In the genomic region with DNA sequence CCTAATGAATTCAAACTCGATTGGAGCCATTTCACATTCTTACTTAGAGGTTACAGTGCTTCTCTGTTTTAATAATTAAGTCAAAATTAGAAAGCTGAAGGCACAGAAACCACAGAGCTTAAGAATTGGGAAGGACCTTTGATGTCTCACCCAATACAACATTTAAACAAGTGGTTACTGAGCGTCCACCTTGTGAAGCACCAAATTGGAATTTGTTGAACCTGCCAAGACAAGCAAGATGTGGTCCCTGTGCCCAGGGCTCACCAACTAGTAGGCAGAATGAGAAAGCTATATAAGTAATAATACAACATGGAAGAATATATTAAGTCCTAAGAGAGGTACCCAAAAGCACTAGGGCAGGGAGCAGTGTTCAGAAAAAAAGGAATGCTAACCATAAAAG, we compare ENCODE assay signal across 2 cellular contexts.
A peak's percentile ranks its signal among the peaks of the same experiment; 100 is the strongest.
TF ChIP-seq lines count a peak whose summit lies in the region.

No MANE protein-coding gene starts in this region.

TF ChIP-seq in SK-N-SH, 30 proteins besides CTCF, POLR2A, EP300 and RAD21:
- TF ChIP-seq MAX (IDR thresholded peaks at IDR 0.05; ENCODE audit: low read depth) (no peak; the same call in 1 of the 2 replicates), JUND (IDR thresholded peaks at IDR 0.05) (peak; percentile 27; the same call in 1 of the 2 replicates), MEF2A (IDR thresholded peaks at IDR 0.05; ENCODE audit: borderline replicate concordance, low read depth) (peak; percentile 23; the same call in 1 of the 2 replicates), EZH2phosphoT487 (IDR thresholded peaks at IDR 0.05; ENCODE audit: borderline replicate concordance, low read depth) (no peak), TEAD4 (IDR thresholded peaks at IDR 0.05; ENCODE audit: borderline replicate concordance, insufficient read depth) (no peak), FOXJ3 (CRISPR knock-in tag; IDR thresholded peaks at IDR 0.05) (no peak), NFIC (IDR thresholded peaks at IDR 0.05; ENCODE audit: borderline replicate concordance) (peak; percentile 80), RXRA (IDR thresholded peaks at IDR 0.05; ENCODE audit: borderline replicate concordance, low read depth) (peak; percentile 15; the same call in 1 of the 2 replicates), TCF12 (IDR thresholded peaks at IDR 0.05) (peak; percentile 69), FOSL2 (IDR thresholded peaks at IDR 0.05; ENCODE audit: borderline replicate concordance, low read depth) (peak; percentile 58; the same call in 1 of the 2 replicates), GABPA (IDR thresholded peaks at IDR 0.05; ENCODE audit: low read depth) (no peak), FOXM1 (IDR thresholded peaks at IDR 0.05; ENCODE audit: low read depth) (no peak)
- TF ChIP-seq, protein P1, sequence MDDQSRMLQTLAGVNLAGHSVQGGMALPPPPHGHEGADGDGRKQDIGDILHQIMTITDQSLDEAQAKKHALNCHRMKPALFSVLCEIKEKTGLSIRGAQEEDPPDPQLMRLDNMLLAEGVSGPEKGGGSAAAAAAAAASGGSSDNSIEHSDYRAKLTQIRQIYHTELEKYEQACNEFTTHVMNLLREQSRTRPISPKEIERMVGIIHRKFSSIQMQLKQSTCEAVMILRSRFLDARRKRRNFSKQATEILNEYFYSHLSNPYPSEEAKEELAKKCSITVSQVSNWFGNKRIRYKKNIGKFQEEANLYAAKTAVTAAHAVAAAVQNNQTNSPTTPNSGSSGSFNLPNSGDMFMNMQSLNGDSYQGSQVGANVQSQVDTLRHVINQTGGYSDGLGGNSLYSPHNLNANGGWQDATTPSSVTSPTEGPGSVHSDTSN (IDR thresholded peaks at IDR 0.05), result 0 out of 2 replicates have a peak, but pooled peaks have one; percentile 14
- TF ChIP-seq, protein P2, sequence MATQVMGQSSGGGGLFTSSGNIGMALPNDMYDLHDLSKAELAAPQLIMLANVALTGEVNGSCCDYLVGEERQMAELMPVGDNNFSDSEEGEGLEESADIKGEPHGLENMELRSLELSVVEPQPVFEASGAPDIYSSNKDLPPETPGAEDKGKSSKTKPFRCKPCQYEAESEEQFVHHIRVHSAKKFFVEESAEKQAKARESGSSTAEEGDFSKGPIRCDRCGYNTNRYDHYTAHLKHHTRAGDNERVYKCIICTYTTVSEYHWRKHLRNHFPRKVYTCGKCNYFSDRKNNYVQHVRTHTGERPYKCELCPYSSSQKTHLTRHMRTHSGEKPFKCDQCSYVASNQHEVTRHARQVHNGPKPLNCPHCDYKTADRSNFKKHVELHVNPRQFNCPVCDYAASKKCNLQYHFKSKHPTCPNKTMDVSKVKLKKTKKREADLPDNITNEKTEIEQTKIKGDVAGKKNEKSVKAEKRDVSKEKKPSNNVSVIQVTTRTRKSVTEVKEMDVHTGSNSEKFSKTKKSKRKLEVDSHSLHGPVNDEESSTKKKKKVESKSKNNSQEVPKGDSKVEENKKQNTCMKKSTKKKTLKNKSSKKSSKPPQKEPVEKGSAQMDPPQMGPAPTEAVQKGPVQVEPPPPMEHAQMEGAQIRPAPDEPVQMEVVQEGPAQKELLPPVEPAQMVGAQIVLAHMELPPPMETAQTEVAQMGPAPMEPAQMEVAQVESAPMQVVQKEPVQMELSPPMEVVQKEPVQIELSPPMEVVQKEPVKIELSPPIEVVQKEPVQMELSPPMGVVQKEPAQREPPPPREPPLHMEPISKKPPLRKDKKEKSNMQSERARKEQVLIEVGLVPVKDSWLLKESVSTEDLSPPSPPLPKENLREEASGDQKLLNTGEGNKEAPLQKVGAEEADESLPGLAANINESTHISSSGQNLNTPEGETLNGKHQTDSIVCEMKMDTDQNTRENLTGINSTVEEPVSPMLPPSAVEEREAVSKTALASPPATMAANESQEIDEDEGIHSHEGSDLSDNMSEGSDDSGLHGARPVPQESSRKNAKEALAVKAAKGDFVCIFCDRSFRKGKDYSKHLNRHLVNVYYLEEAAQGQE (IDR thresholded peaks at IDR 0.05; ENCODE audit: low read depth, low read length), result no peak

TF ChIP-seq in SK-N-SH treated with all-trans-retinoic acid at 6 μM for 48 hours, 23 proteins besides CTCF, POLR2A, EP300 and RAD21:
- TF ChIP-seq, protein P3, sequence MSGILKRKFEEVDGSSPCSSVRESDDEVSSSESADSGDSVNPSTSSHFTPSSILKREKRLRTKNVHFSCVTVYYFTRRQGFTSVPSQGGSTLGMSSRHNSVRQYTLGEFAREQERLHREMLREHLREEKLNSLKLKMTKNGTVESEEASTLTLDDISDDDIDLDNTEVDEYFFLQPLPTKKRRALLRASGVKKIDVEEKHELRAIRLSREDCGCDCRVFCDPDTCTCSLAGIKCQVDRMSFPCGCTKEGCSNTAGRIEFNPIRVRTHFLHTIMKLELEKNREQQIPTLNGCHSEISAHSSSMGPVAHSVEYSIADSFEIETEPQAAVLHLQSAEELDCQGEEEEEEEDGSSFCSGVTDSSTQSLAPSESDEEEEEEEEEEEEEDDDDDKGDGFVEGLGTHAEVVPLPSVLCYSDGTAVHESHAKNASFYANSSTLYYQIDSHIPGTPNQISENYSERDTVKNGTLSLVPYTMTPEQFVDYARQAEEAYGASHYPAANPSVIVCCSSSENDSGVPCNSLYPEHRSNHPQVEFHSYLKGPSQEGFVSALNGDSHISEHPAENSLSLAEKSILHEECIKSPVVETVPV (CRISPR knock-in tag; IDR thresholded peaks at IDR 0.05), result no peak
- TF ChIP-seq CREB5 (CRISPR knock-in tag; IDR thresholded peaks at IDR 0.05; ENCODE audit: low read depth) (no peak), ZNF8 (CRISPR knock-in tag; IDR thresholded peaks at IDR 0.05) (no peak), SNAI2 (CRISPR knock-in tag; IDR thresholded peaks at IDR 0.05) (no peak), ZC3H10 (CRISPR knock-in tag; IDR thresholded peaks at IDR 0.05) (no peak), RARB (CRISPR knock-in tag; IDR thresholded peaks at IDR 0.05) (no peak), TOX (CRISPR knock-in tag; IDR thresholded peaks at IDR 0.05; ENCODE audit: borderline replicate concordance) (no peak), ZFP3 (CRISPR knock-in tag; IDR thresholded peaks at IDR 0.05) (no peak), ZNF565 (CRISPR knock-in tag; conservative IDR thresholded peaks at IDR 0.05; ENCODE audit: low read depth) (no peak), BACH2 (CRISPR knock-in tag; IDR thresholded peaks at IDR 0.05; ENCODE audit: borderline replicate concordance) (no peak), PPARA (CRISPR knock-in tag; IDR thresholded peaks at IDR 0.05; ENCODE audit: borderline replicate concordance) (no peak), ISL1 (CRISPR knock-in tag; IDR thresholded peaks at IDR 0.05) (no peak), GLIS3 (CRISPR knock-in tag; IDR thresholded peaks at IDR 0.05) (no peak), OSR1 (CRISPR knock-in tag; IDR thresholded peaks at IDR 0.05) (no peak), ARNTL (CRISPR knock-in tag; IDR thresholded peaks at IDR 0.05; ENCODE audit: borderline replicate concordance, low read depth) (no peak), TCF4 (CRISPR knock-in tag; IDR thresholded peaks at IDR 0.05; ENCODE audit: borderline replicate concordance) (no peak)
- TF ChIP-seq, protein P4, sequence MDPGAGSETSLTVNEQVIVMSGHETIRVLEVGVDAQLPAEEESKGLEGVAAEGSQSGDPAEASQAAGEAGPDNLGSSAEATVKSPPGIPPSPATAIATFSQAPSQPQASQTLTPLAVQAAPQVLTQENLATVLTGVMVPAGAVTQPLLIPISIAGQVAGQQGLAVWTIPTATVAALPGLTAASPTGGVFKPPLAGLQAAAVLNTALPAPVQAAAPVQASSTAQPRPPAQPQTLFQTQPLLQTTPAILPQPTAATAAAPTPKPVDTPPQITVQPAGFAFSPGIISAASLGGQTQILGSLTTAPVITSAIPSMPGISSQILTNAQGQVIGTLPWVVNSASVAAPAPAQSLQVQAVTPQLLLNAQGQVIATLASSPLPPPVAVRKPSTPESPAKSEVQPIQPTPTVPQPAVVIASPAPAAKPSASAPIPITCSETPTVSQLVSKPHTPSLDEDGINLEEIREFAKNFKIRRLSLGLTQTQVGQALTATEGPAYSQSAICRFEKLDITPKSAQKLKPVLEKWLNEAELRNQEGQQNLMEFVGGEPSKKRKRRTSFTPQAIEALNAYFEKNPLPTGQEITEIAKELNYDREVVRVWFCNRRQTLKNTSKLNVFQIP (CRISPR knock-in tag; IDR thresholded peaks at IDR 0.05; ENCODE audit: borderline replicate concordance, low read depth), result no peak
- TF ChIP-seq, protein P5, sequence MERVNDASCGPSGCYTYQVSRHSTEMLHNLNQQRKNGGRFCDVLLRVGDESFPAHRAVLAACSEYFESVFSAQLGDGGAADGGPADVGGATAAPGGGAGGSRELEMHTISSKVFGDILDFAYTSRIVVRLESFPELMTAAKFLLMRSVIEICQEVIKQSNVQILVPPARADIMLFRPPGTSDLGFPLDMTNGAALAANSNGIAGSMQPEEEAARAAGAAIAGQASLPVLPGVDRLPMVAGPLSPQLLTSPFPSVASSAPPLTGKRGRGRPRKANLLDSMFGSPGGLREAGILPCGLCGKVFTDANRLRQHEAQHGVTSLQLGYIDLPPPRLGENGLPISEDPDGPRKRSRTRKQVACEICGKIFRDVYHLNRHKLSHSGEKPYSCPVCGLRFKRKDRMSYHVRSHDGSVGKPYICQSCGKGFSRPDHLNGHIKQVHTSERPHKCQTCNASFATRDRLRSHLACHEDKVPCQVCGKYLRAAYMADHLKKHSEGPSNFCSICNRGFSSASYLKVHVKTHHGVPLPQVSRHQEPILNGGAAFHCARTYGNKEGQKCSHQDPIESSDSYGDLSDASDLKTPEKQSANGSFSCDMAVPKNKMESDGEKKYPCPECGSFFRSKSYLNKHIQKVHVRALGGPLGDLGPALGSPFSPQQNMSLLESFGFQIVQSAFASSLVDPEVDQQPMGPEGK (CRISPR knock-in tag; IDR thresholded peaks at IDR 0.05; ENCODE audit: borderline replicate concordance), result no peak
TF ChIP-seq in SK-N-SH treated with all-trans-retinoic acid at 6 μM for 48 hours: peak in this region for 0.
